In the genomic region with DNA sequence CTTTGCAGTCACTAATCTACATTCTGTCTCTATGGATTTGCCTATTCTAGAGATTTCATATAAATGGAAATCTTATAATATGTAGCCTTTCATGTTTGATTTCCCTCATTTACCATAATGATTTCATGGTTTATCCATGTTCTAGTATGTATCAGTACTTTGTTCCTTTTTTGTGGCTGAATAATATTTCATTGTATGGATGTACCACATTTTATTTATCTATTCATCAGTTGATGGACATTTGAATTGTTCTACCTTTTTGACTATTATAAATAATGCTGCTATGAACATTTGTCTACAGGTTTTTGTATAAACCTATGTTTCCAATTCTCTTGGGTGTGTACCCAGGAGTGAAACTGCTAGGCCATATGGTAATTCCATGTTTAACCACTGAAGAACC, we compare ENCODE assay signal across 31 cellular contexts.
A peak's percentile ranks its signal among the peaks of the same experiment; 100 is the strongest.
DNase-seq lines count a peak whose midpoint lies in the region; ATAC-seq and TF ChIP-seq lines count a peak whose summit lies in the region.
"Had no signal": no experiment of that assay in that cellular context is flagged by ENCODE, and none has a peak within 500 bp of the region (broad histone marks: within the 10 kb centered on the region; RNA-seq: fewer than 3 reads in every experiment).

No MANE protein-coding gene starts in this region.

- no peaks in the 10 kb centered on the region for H3K27me3 Mint-ChIP-seq in endodermal cell (ENCODE audit: insufficient read depth)

- no peaks in the 10 kb centered on the region for H3K4me1 Mint-ChIP-seq in endodermal cell
- H3K4me1 Mint-ChIP-seq: B cell; CD14-positive monocyte; CD4-positive, alpha-beta memory T cell; CD4-positive, CD25-positive, alpha-beta regulatory T cell; CD8-positive, alpha-beta memory T cell had no signal

- H3K36me3 ChIP-seq in SK-N-SH (replicated peaks in 1 of 2; ENCODE audit: control insufficient read depth in 1 of 2, insufficient read depth in 2 of 2, low read length in 1 of 2) (no peaks in the 10 kb centered on the region), endodermal cell (ENCODE audit: control insufficient read depth, insufficient read depth, low read length) (no peaks in the 10 kb centered on the region)
- H3K36me3 ChIP-seq: BE2C; BLaER1; BLaER1 treated with 17β-estradiol and CSF1 and Interleukin-3, amounts not matched to agents 10 nM and 100 nM had no signal

- no peak for TF ChIP-seq RAD21 in SK-N-SH (IDR thresholded peaks at IDR 0.05; ENCODE audit: low read length)

- CTCF ChIA-PET in SK-N-SH (lab: Yijun Ruan, JAX): no interaction called here

- H3K27ac Mint-ChIP-seq in endodermal cell: no peak overlapping the region
- H3K27ac Mint-ChIP-seq: B cell; CD14-positive monocyte; CD4-positive, alpha-beta memory T cell; CD4-positive, alpha-beta T cell; CD4-positive, CD25-positive, alpha-beta regulatory T cell; CD8-positive, alpha-beta memory T cell; CD8-positive, alpha-beta T cell had no signal

- H3K27ac ChIP-seq in SK-N-SH (ENCODE audit: low read depth in 2 of 2, low read length in 1 of 2) (no peak overlapping the region), endodermal cell (ENCODE audit: low read depth, low read length) (no peak overlapping the region)
- H3K27ac ChIP-seq: 22Rv1; A549; BLaER1; BLaER1 treated with 17β-estradiol and CSF1 and Interleukin-3, amounts not matched to agents 10 nM and 100 nM; C4-2B had no signal

- no peaks in the 10 kb centered on the region for H4K20me1 ChIP-seq in SK-N-SH (ENCODE audit: insufficient read depth)
- H4K20me1 ChIP-seq: BLaER1; BLaER1 treated with 17β-estradiol and CSF1 and Interleukin-3, amounts not matched to agents 10 nM and 100 nM had no signal

- no peak for ATAC-seq in SK-N-SH treated with all-trans-retinoic acid at 6 μM for 48 hours
- ATAC-seq: A549; CD8-positive, alpha-beta T cell had no signal

- TF ChIP-seq CTCF in SK-N-SH (IDR thresholded peaks at IDR 0.05): no peak
- no peak for TF ChIP-seq CTCF in endodermal cell (conservative IDR thresholded peaks at IDR 0.05)

- DNase-seq in SK-N-SH (no peak), endodermal cell (no peak), AG08395 (ENCODE audit: low spot score) (no peak)
- DNase-seq: 8988T; ACHN; AML-193; BE2C; C1 segment of cervical spinal cord; Caco-2; Calu3; CD4-positive, alpha-beta memory T cell; CD4-positive, alpha-beta T cell; CD4-positive, CD25-positive, alpha-beta regulatory T cell; CD8-positive, alpha-beta memory T cell; CD8-positive, alpha-beta T cell; COR-L47; DMS 273 treated with DMSO at 0.1 percent for 48 hours; DMS153; DMS53; DMS79; DMS79 treated with DMSO at 0.1 percent for 48 hours; DND-41; EL had no signal

- TF ChIP-seq EP300 in SK-N-SH (IDR thresholded peaks at IDR 0.05; ENCODE audit: borderline replicate concordance in 1 of 2, low read depth in 1 of 2, low read length in 1 of 2): no peak

- no peaks in the 10 kb centered on the region for H3F3A ChIP-seq in SK-N-SH (replicated peaks; ENCODE audit: insufficient read depth)

- H3K9ac ChIP-seq in SK-N-SH: no peak overlapping the region
- H3K9ac ChIP-seq in endodermal cell (ENCODE audit: extremely low read depth, low read length, poor library complexity, severe bottlenecking): no peak overlapping the region
- H3K9ac ChIP-seq: BLaER1; BLaER1 treated with 17β-estradiol and CSF1 and Interleukin-3, amounts not matched to agents 10 nM and 100 nM had no signal

- H3K4me1 ChIP-seq in SK-N-SH (ENCODE audit: control insufficient read depth in 1 of 2, insufficient read depth in 2 of 2, low read depth in 1 of 2, low read length in 1 of 2) (peaks cover 0 to 7% of the 10 kb centered on the region in 2 experiments; a peak in 1 of 4 replicates), endodermal cell (ENCODE audit: control insufficient read depth, insufficient read depth, low read length) (no peaks in the 10 kb centered on the region)
- H3K4me1 ChIP-seq: A549, BLaER1, Caco-2 had no signal

- no peak overlapping the region for H3K4me2 ChIP-seq in SK-N-SH
- H3K4me2 ChIP-seq: A549; BLaER1; BLaER1 treated with 17β-estradiol and CSF1 and Interleukin-3, amounts not matched to agents 10 nM and 100 nM had no signal

- peaks cover 14% of the 10 kb centered on the region for H3K9me3 Mint-ChIP-seq in endodermal cell
- H3K9me3 Mint-ChIP-seq: CD4-positive, alpha-beta T cell had no signal

- no peaks in the 10 kb centered on the region for H3K9me2 ChIP-seq in SK-N-SH

- POLR2A ChIA-PET in SK-N-SH (lab: Yijun Ruan, JAX): no interaction called here

- no peak overlapping the region for H3K4me3 Mint-ChIP-seq in endodermal cell
- H3K4me3 Mint-ChIP-seq: B cell; CD14-positive monocyte; CD4-positive, alpha-beta memory T cell; CD4-positive, alpha-beta T cell; CD4-positive, CD25-positive, alpha-beta regulatory T cell; CD8-positive, alpha-beta memory T cell; CD8-positive, alpha-beta T cell had no signal

- H3K79me2 ChIP-seq in SK-N-SH (ENCODE audit: insufficient read depth): no peaks in the 10 kb centered on the region

- no peak overlapping the region for H3K4me3 ChIP-seq in SK-N-SH (ENCODE audit: low read depth in 2 of 2, low read length in 1 of 2)
- H3K4me3 ChIP-seq in endodermal cell (ENCODE audit: low read length): peak overlapping the region; percentile 2
- H3K4me3 ChIP-seq: A549; BLaER1; BLaER1 treated with 17β-estradiol and CSF1 and Interleukin-3, amounts not matched to agents 10 nM and 100 nM had no signal

- no peaks in the 10 kb centered on the region for H3K36me3 Mint-ChIP-seq in endodermal cell (ENCODE audit: low read depth)
- H3K36me3 Mint-ChIP-seq: CD14-positive monocyte; CD4-positive, alpha-beta memory T cell; CD4-positive, CD25-positive, alpha-beta regulatory T cell; CD8-positive, alpha-beta T cell had no signal

- H3K27me3 ChIP-seq in SK-N-SH (ENCODE audit: insufficient read depth): no peaks in the 10 kb centered on the region
- H3K27me3 ChIP-seq in endodermal cell (ENCODE audit: control insufficient read depth, insufficient read depth, low read length, poor library complexity, severe bottlenecking): no peaks in the 10 kb centered on the region
- H3K27me3 ChIP-seq: BE2C; BLaER1; BLaER1 treated with 17β-estradiol and CSF1 and Interleukin-3, amounts not matched to agents 10 nM and 100 nM had no signal

- H3K9me3 ChIP-seq in SK-N-SH (no peaks in the 10 kb centered on the region), endodermal cell (ENCODE audit: control insufficient read depth, low read length) (peaks cover 9% of the 10 kb centered on the region)

- no peak overlapping the region for H2AFZ ChIP-seq in SK-N-SH (ENCODE audit: low read depth)

TF ChIP-seq in SK-N-SH treated with all-trans-retinoic acid at 6 μM for 48 hours, 23 proteins besides CTCF, POLR2A, EP300 and RAD21:
- TF ChIP-seq ZNF8 (CRISPR knock-in tag; IDR thresholded peaks at IDR 0.05) (peak; percentile 96), SNAI2 (CRISPR knock-in tag; IDR thresholded peaks at IDR 0.05) (no peak)

TF ChIP-seq in SK-N-SH, 30 proteins besides CTCF, POLR2A, EP300 and RAD21:
- TF ChIP-seq TCF12 (IDR thresholded peaks at IDR 0.05) (no peak), ELF1 (IDR thresholded peaks at IDR 0.05) (no peak)
